In genomic region chr14:67837011-67837624, GRCh38 we compare ENCODE assay signal across 1 cellular context.
TF ChIP-seq lines count a peak whose summit lies in the region.

No MANE protein-coding gene starts in this region.

TF ChIP-seq in HEK293, 187 proteins besides CTCF, POLR2A, EP300 and RAD21 (continued from another document):
- no peak for TF ChIP-seq ZNF398 (tag by site-specific recombination; IDR thresholded peaks at IDR 0.05)
- no peak for TF ChIP-seq OSR2 (tag by site-specific recombination; IDR thresholded peaks at IDR 0.05)
- TF ChIP-seq ZNF114 (tag by site-specific recombination; IDR thresholded peaks at IDR 0.05), result no peak
- no peak for TF ChIP-seq SETDB1 (IDR thresholded peaks at IDR 0.05; ENCODE audit: insufficient read length, low read length)
- TF ChIP-seq ZXDB (tag by site-specific recombination; IDR thresholded peaks at IDR 0.05), result no peak
- no peak for TF ChIP-seq ZFP69B (tag by site-specific recombination; IDR thresholded peaks at IDR 0.05)
- TF ChIP-seq TRIM28 (IDR thresholded peaks at IDR 0.05; ENCODE audit: borderline replicate concordance, low read length), result no peak
- no peak for TF ChIP-seq ZNF423 (tag by site-specific recombination; IDR thresholded peaks at IDR 0.05)
- no peak for TF ChIP-seq ZNF777 (tag by site-specific recombination; IDR thresholded peaks at IDR 0.05; ENCODE audit: borderline replicate concordance)
- no peak for TF ChIP-seq ZNF2 (tag by site-specific recombination; IDR thresholded peaks at IDR 0.05)
- no peak for TF ChIP-seq HOXA7 (CRISPR knock-in tag; IDR thresholded peaks at IDR 0.05; ENCODE audit: borderline replicate concordance)
- TF ChIP-seq TSHZ1 (tag by site-specific recombination; IDR thresholded peaks at IDR 0.05; ENCODE audit: borderline replicate concordance), result no peak
- TF ChIP-seq ZNF26 (tag by site-specific recombination; IDR thresholded peaks at IDR 0.05), result no peak
- TF ChIP-seq ZSCAN4 (tag by site-specific recombination; IDR thresholded peaks at IDR 0.05), result peak; percentile 96
- TF ChIP-seq KLF10 (tag by site-specific recombination; IDR thresholded peaks at IDR 0.05), result no peak
- TF ChIP-seq ZBTB21 (tag by site-specific recombination; IDR thresholded peaks at IDR 0.05), result no peak
- no peak for TF ChIP-seq ZNF133 (tag by site-specific recombination; IDR thresholded peaks at IDR 0.05)
- TF ChIP-seq ZNF449 (tag by site-specific recombination; IDR thresholded peaks at IDR 0.05), result no peak
- no peak for TF ChIP-seq ZNF292 (tag by site-specific recombination; IDR thresholded peaks at IDR 0.05; ENCODE audit: borderline replicate concordance, low read depth)
- no peak for TF ChIP-seq ZNF785 (tag by site-specific recombination; IDR thresholded peaks at IDR 0.05)
